ENCODE assay signal across 27 cellular contexts in the genomic region with DNA sequence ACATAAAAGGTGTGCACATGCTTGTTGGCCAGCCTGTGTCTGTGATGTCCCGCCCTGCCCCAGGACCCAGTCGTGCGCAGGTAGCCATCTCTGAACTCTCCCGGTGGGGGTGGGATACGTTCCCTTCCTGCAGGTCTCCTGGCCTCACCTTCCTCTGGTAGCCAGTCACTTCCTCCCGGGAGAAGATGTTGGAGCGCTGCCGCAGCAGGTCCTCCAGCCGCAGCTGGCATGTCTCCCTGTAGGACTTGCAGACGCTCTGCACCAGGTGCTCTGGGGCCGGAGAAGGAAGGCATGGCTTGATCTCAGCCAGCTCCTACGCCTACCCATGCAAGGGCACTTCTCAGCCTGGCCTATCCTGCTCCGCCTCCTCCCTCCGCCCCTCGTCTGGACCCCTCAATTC. TPM values are rescaled to one million over a fixed set of nuclear protein-coding genes. Genes with fewer than 3 reads are reported as not detected.
"Had no signal": no experiment of that assay in that cellular context is flagged by ENCODE, and none has a peak within 500 bp of the region (broad histone marks: within the 10 kb centered on the region; RNA-seq: fewer than 3 reads in every experiment).

No MANE protein-coding gene starts in this region.

- DNase-seq: colonic mucosa; dermis blood vessel endothelial cell; effector CD4-positive, alpha-beta T cell; hypothalamus; islet precursor cell; left lung; lower lobe of right lung; occipital lobe; right cardiac atrium; small intestine; stimulated activated CD4-positive, alpha-beta T cell treated with anti-CD3 and anti-CD28 coated beads, Interleukin-12 subunit alpha, Interleukin-12 subunit beta, amount 100 ng/mL, for 4 hours; stimulated activated naive CD8-positive, alpha-beta T cell treated with anti-CD3 and anti-CD28 coated beads, Interleukin-15, Interleukin-2, amounts not matched to agents 100 U/mL and 50 U/mL, for 24 hours; tibial artery had no signal

- H3K4me2 ChIP-seq: neural progenitor cell had no signal

- H3K9me3 ChIP-seq: colonic mucosa, heart left ventricle, left lung, lower lobe of right lung, pancreas, suprapubic skin, tibial artery had no signal

- H2AFZ ChIP-seq: neural progenitor cell had no signal

- FAIRE-seq: endometrium, frontal cortex, pancreas, small intestine had no signal

- H3K4me1 ChIP-seq: colonic mucosa, heart left ventricle, lower lobe of right lung, neural progenitor cell, tibial artery had no signal

- H3K9ac ChIP-seq: neural progenitor cell had no signal

- H3K36me3 ChIP-seq: colonic mucosa, left lung, neural progenitor cell had no signal

- ATAC-seq: esophagus mucosa; heart left ventricle; left lung; lower lobe of right lung; natural killer cell treated with Interleukin-12 subunit alpha and Interleukin-12 subunit beta and Interleukin-15 and Interleukin-18, amount 100 ng/mL, for 72 hours; pancreas; right cardiac atrium; stimulated activated naive CD8-positive, alpha-beta T cell treated with anti-CD3 and anti-CD28 coated beads, Interleukin-15, Interleukin-2, amounts not matched to agents 100 U/mL and 50 U/mL, for 24 hours had no signal

- H3K27me3 ChIP-seq: colonic mucosa, heart left ventricle, left lung, neural progenitor cell, pancreas, suprapubic skin had no signal

- H3K27ac ChIP-seq: colonic mucosa, heart left ventricle, left lung, lower lobe of right lung, neural progenitor cell, pancreas, suprapubic skin, tibial artery had no signal

- H3K4me3 ChIP-seq: colonic mucosa, heart left ventricle, left lung, lower lobe of right lung, neural progenitor cell, pancreas, suprapubic skin, tibial artery had no signal

RNA-seq across cellular contexts. Expression of a gene that starts 9.2 kb away (rescaled TPM):
- total RNA-seq: cerebellum; dermis blood vessel endothelial cell; esophagus mucosa; fibroblast of lung; frontal cortex; glomerular endothelial cell; mesothelial cell of epicardium; natural killer cell treated with Interleukin-12 subunit alpha and Interleukin-12 subunit beta and Interleukin-15 and Interleukin-18, amount 100 ng/mL, for 72 hours; occipital lobe; progenitor cell of endocrine pancreas had no signal
- polyA plus RNA-seq: fibroblast of lung had no signal

RNA-seq across cellular contexts. Expression of a gene that starts 17.2 kb away (rescaled TPM):
- total RNA-seq: glomerular endothelial cell, mesothelial cell of epicardium, progenitor cell of endocrine pancreas had no signal
- polyA plus RNA-seq: fibroblast of lung had no signal

RNA-seq across cellular contexts. Expression of a gene that starts 25.2 kb away (rescaled TPM):
- total RNA-seq: cerebellum, dermis blood vessel endothelial cell, fibroblast of lung, glomerular endothelial cell had no signal
- polyA plus RNA-seq: fibroblast of lung, heart left ventricle had no signal

RNA-seq across cellular contexts. Expression of a gene that starts 39.1 kb away (rescaled TPM):
- total RNA-seq: cerebellum; colonic mucosa; fibroblast of lung; frontal cortex; glomerular endothelial cell; left lung; lower lobe of right lung; mesothelial cell of epicardium; natural killer cell treated with Interleukin-12 subunit alpha and Interleukin-12 subunit beta and Interleukin-15 and Interleukin-18, amount 100 ng/mL, for 72 hours; occipital lobe; progenitor cell of endocrine pancreas; ureter had no signal
- polyA plus RNA-seq: fibroblast of lung, heart left ventricle, pancreas, small intestine had no signal
